1 cellular context compared by ENCODE assay signal in genomic region chr14:20794644-20795369, GRCh38.
TF ChIP-seq lines count a peak whose summit lies in the region.

No MANE protein-coding gene starts in this region.

TF ChIP-seq in K562, 482 proteins besides CTCF, POLR2A, EP300 and RAD21:
- TF ChIP-seq IFI16 (CRISPR knock-in tag; IDR thresholded peaks at IDR 0.05) = no peak
- no peak for TF ChIP-seq ZNF140 (CRISPR knock-in tag; IDR thresholded peaks at IDR 0.05)
- no peak for TF ChIP-seq USF2 (CRISPR knock-in tag; IDR thresholded peaks at IDR 0.05)
- no peak for TF ChIP-seq RBM17 (IDR thresholded peaks at IDR 0.05; ENCODE audit: borderline replicate concordance, low read depth, low read length)
- TF ChIP-seq HINFP (tag; conservative IDR thresholded peaks at IDR 0.05; ENCODE audit: low read depth) = no peak
- no peak for TF ChIP-seq HEY1 (CRISPR knock-in tag; IDR thresholded peaks at IDR 0.05; ENCODE audit: borderline replicate concordance)
- no peak for TF ChIP-seq TAF9B (IDR thresholded peaks at IDR 0.05; ENCODE audit: partially characterized antibody)
- no peak for TF ChIP-seq ZNF589 (CRISPR knock-in tag; IDR thresholded peaks at IDR 0.05; ENCODE audit: low read depth)
- no peak for TF ChIP-seq JUND (IDR thresholded peaks at IDR 0.05; ENCODE audit: borderline replicate concordance, low read depth, low read length)
- TF ChIP-seq JUND (tag; IDR thresholded peaks at IDR 0.05; ENCODE audit: borderline replicate concordance, low read depth, low read length) = no peak
- TF ChIP-seq CEBPG (CRISPR knock-in tag; IDR thresholded peaks at IDR 0.05) = no peak
- peak; percentile 52 to 79 for TF ChIP-seq CEBPG (tag; conservative IDR thresholded peaks at IDR 0.05 in 1 of 2, IDR thresholded peaks at IDR 0.05 in 1 of 2)
- TF ChIP-seq CEBPB (tag; IDR thresholded peaks at IDR 0.05) = peak; percentile 79
- no peak for TF ChIP-seq MAFF (IDR thresholded peaks at IDR 0.05; ENCODE audit: low read length)
- no peak for TF ChIP-seq CBFA2T3 (IDR thresholded peaks at IDR 0.05)
- no peak for TF ChIP-seq HDGF (IDR thresholded peaks at IDR 0.05)
- TF ChIP-seq, protein P1, sequence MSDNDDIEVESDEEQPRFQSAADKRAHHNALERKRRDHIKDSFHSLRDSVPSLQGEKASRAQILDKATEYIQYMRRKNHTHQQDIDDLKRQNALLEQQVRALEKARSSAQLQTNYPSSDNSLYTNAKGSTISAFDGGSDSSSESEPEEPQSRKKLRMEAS (CRISPR knock-in tag; IDR thresholded peaks at IDR 0.05) = no peak
- TF ChIP-seq ELF4 (CRISPR knock-in tag; IDR thresholded peaks at IDR 0.05) = no peak
- TF ChIP-seq MNT (conservative IDR thresholded peaks at IDR 0.05) = no peak
- no peak for TF ChIP-seq ZNF445 (CRISPR knock-in tag; IDR thresholded peaks at IDR 0.05; ENCODE audit: low read depth)
- TF ChIP-seq, protein P2, sequence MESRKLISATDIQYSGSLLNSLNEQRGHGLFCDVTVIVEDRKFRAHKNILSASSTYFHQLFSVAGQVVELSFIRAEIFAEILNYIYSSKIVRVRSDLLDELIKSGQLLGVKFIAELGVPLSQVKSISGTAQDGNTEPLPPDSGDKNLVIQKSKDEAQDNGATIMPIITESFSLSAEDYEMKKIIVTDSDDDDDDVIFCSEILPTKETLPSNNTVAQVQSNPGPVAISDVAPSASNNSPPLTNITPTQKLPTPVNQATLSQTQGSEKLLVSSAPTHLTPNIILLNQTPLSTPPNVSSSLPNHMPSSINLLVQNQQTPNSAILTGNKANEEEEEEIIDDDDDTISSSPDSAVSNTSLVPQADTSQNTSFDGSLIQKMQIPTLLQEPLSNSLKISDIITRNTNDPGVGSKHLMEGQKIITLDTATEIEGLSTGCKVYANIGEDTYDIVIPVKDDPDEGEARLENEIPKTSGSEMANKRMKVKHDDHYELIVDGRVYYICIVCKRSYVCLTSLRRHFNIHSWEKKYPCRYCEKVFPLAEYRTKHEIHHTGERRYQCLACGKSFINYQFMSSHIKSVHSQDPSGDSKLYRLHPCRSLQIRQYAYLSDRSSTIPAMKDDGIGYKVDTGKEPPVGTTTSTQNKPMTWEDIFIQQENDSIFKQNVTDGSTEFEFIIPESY (CRISPR knock-in tag; IDR thresholded peaks at IDR 0.05) = no peak
- 0 out of 4 replicates have a peak, but pooled peaks of 1 of the 2 experiments have one; percentile 15 for TF ChIP-seq KDM1A (IDR thresholded peaks at IDR 0.05)
- TF ChIP-seq BCOR (IDR thresholded peaks at IDR 0.05) = no peak
- TF ChIP-seq, protein P3, sequence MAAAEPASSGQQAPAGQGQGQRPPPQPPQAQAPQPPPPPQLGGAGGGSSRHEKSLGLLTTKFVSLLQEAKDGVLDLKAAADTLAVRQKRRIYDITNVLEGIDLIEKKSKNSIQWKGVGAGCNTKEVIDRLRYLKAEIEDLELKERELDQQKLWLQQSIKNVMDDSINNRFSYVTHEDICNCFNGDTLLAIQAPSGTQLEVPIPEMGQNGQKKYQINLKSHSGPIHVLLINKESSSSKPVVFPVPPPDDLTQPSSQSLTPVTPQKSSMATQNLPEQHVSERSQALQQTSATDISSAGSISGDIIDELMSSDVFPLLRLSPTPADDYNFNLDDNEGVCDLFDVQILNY (CRISPR knock-in tag; IDR thresholded peaks at IDR 0.05) = no peak
- TF ChIP-seq DDX20 (tag; IDR thresholded peaks at IDR 0.05; ENCODE audit: low read depth) = no peak
- TF ChIP-seq DPF2 (IDR thresholded peaks at IDR 0.05) = no peak
TF ChIP-seq in K562: peak in this region for 3.
